Comparison of ENCODE assay signal across 1 cellular context in the genomic region with DNA sequence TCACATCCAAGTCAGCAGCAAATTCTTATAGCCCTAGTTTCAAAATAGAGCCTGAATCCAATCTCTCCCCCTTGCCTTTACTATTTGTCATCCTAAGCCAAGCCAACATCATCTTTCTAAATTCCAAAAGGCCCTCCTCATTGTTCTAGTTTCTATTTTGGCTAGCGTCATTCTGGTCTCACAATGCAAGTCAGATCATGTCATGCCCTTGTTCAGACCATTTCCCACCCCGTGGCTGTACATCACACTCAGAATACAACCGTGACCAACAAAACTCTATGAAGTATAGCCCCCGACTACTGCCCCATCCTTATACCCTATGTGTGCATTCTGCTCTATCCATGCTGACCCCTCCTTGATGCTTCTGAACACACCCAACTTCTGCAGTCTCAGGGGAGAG.
TF ChIP-seq lines count a peak whose summit lies in the region.

No MANE protein-coding gene starts in this region.

TF ChIP-seq in GM12878, 131 proteins besides CTCF, POLR2A, EP300 and RAD21:
- TF ChIP-seq TAF1 (IDR thresholded peaks at IDR 0.05; ENCODE audit: borderline replicate concordance, low read depth, low read length) (no peak), EED (IDR thresholded peaks at IDR 0.05; ENCODE audit: low read depth) (peak; percentile 41; the same call in 1 of the 2 replicates), NRF1 (conservative IDR thresholded peaks at IDR 0.05; ENCODE audit: low read depth, low read length) (no peak), ZSCAN29 (IDR thresholded peaks at IDR 0.05) (no peak), CREM (IDR thresholded peaks at IDR 0.05; ENCODE audit: low read depth) (peak; percentile 49; the same call in 1 of the 2 replicates), ATF7 (IDR thresholded peaks at IDR 0.05; ENCODE audit: low read depth) (0 out of 2 replicates have a peak, but pooled peaks have one; percentile 11), CREB1 (IDR thresholded peaks at IDR 0.05; ENCODE audit: low read depth) (peak; percentile 61), EGR1 (IDR thresholded peaks at IDR 0.05; ENCODE audit: borderline replicate concordance in 1 of 2, low read depth in 2 of 2, low read length in 2 of 2) (peak in 1 of 2 experiments; percentile 11; a peak in 1 of 3 replicates), JUNB (IDR thresholded peaks at IDR 0.05) (peak; percentile 60), RUNX3 (IDR thresholded peaks at IDR 0.05; ENCODE audit: low read length) (peak; percentile 46)
- TF ChIP-seq, protein P1, sequence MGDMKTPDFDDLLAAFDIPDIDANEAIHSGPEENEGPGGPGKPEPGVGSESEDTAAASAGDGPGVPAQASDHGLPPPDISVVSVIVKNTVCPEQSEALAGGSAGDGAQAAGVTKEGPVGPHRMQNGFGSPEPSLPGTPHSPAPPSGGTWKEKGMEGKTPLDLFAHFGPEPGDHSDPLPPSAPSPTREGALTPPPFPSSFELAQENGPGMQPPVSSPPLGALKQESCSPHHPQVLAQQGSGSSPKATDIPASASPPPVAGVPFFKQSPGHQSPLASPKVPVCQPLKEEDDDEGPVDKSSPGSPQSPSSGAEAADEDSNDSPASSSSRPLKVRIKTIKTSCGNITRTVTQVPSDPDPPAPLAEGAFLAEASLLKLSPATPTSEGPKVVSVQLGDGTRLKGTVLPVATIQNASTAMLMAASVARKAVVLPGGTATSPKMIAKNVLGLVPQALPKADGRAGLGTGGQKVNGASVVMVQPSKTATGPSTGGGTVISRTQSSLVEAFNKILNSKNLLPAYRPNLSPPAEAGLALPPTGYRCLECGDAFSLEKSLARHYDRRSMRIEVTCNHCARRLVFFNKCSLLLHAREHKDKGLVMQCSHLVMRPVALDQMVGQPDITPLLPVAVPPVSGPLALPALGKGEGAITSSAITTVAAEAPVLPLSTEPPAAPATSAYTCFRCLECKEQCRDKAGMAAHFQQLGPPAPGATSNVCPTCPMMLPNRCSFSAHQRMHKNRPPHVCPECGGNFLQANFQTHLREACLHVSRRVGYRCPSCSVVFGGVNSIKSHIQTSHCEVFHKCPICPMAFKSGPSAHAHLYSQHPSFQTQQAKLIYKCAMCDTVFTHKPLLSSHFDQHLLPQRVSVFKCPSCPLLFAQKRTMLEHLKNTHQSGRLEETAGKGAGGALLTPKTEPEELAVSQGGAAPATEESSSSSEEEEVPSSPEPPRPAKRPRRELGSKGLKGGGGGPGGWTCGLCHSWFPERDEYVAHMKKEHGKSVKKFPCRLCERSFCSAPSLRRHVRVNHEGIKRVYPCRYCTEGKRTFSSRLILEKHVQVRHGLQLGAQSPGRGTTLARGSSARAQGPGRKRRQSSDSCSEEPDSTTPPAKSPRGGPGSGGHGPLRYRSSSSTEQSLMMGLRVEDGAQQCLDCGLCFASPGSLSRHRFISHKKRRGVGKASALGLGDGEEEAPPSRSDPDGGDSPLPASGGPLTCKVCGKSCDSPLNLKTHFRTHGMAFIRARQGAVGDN (IDR thresholded peaks at IDR 0.05) = 0 out of 2 replicates have a peak, but pooled peaks have one; percentile 17
